In the genomic region with DNA sequence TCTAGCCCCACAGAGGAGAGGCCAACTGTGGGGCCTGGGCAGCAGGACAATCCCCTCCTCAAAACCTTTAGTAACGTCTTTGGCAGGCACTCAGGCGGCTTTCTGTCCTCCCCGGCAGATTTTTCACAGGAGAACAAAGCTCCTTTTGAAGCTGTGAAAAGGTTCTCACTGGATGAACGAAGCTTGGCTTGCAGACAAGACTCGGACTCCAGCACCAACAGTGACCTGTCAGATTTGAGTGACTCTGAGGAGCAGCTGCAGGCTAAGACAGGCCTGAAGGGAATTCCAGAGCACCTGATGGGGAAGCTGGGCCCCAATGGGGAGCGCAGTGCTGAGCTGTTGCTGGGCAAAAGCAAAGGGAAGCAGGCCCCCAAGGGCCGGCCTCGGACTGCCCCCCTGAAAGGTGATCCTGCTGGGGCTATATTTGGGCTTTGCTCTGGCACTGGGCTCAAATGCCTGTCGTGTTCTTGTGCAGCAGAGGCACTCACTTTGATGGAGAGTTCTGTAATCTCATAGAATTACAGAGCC, we compare ENCODE assay signal across 16 cellular contexts. TPM values are rescaled to one million over a fixed set of nuclear protein-coding genes. Genes with fewer than 3 reads are reported as not detected.
DNase-seq lines count a peak whose midpoint lies in the region; ATAC-seq and TF ChIP-seq lines count a peak whose summit lies in the region.
"Had no signal": no experiment of that assay in that cellular context is flagged by ENCODE, and none has a peak within 500 bp of the region (broad histone marks: within the 10 kb centered on the region; RNA-seq: fewer than 3 reads in every experiment).

No MANE protein-coding gene starts in this region.

- H3K27ac Mint-ChIP-seq in neural progenitor cell, result no peak overlapping the region
- no peak overlapping the region for H3K27ac Mint-ChIP-seq in stimulated activated naive B cell treated with anti-CD40 and anti-IgM and Interleukin-4, amounts not matched to agents 10 μg/mL and 1 μg/mL and 100 μg/mL, for 72 hours

- H3K4me3 ChIP-seq in heart left ventricle (peak overlapping the region in 2 of 12 donors; percentile 18 to 26), neural progenitor cell (no peak overlapping the region), testis (no peak overlapping the region)
- H3K4me3 ChIP-seq: adrenal gland, BLaER1, spleen, tibial artery had no signal

- no peak overlapping the region for H3K4me3 Mint-ChIP-seq in neural progenitor cell
- no peak overlapping the region for H3K4me3 Mint-ChIP-seq in stimulated activated naive B cell treated with anti-CD40 and anti-IgM and Interleukin-4, amounts not matched to agents 10 μg/mL and 1 μg/mL and 100 μg/mL, for 72 hours

- no peak overlapping the region for H2AFZ ChIP-seq in neural progenitor cell (replicated peaks)

- no peaks in the 10 kb centered on the region for H4K20me1 ChIP-seq in neural progenitor cell (ENCODE audit: low read depth)

- WGBS in heart left ventricle, 4 donors, result 39 to 58% (median 51%) methylated on average over 7 to 9 of the region's 9 CpGs
- WGBS in testis, 2 donors, result 69 to 77% methylated on average over 5 to 9 of the region's 9 CpGs

- no peaks in the 10 kb centered on the region for H3K9me3 Mint-ChIP-seq in neural progenitor cell
- no peaks in the 10 kb centered on the region for H3K9me3 Mint-ChIP-seq in stimulated activated naive B cell treated with anti-CD40 and anti-IgM and Interleukin-4, amounts not matched to agents 10 μg/mL and 1 μg/mL and 100 μg/mL, for 72 hours

- TF ChIP-seq CTCF in heart left ventricle (IDR thresholded peaks at IDR 0.05) (no peak), neural progenitor cell (IDR thresholded peaks at IDR 0.05) (no peak), testis (IDR thresholded peaks at IDR 0.05) (no peak)

- H3K36me3 ChIP-seq in heart left ventricle (peaks cover 0 to 97% (median 87%) of the 10 kb centered on the region in 9 donors), neural progenitor cell (peaks cover 12% of the 10 kb centered on the region), testis (ENCODE audit: low read depth, missing control alignments) (no peaks in the 10 kb centered on the region)

- TF ChIP-seq POLR2A in heart left ventricle (IDR thresholded peaks at IDR 0.05) (no peak), testis (IDR thresholded peaks at IDR 0.05) (no peak)

- H3F3A ChIP-seq in neural progenitor cell (ENCODE audit: low read depth), result no peaks in the 10 kb centered on the region

- H3K36me3 Mint-ChIP-seq in neural progenitor cell, result peaks cover 35% of the 10 kb centered on the region
- peaks cover 40 to 54% of the 10 kb centered on the region in 2 donors for H3K36me3 Mint-ChIP-seq in stimulated activated naive B cell treated with anti-CD40 and anti-IgM and Interleukin-4, amounts not matched to agents 10 μg/mL and 1 μg/mL and 100 μg/mL, for 72 hours

- intact Hi-C loops in heart left ventricle (cut with DNase I), result loop anchor here in 1 of 10 donors (10.0 kb wide), 1 partner anchor 167 kb away; no protein-coding TSS in a partner anchor
- intact Hi-C loops in testis (cut with DNase I; ENCODE audit: low total_unique reads), result no loop called here

- H3K27ac ChIP-seq in caudate nucleus (ENCODE audit: low read depth, low read length), result peak overlapping the region; percentile 88
- H3K27ac ChIP-seq in heart left ventricle, result peak overlapping the region; percentile 52 to 93 (median 74)
- peak overlapping the region; percentile 74 for H3K27ac ChIP-seq in neural progenitor cell
- H3K27ac ChIP-seq in testis, result peak overlapping the region; percentile 0 to 1
- H3K27ac ChIP-seq: adrenal gland, BLaER1, epithelial cell of prostate, spleen, tibial artery had no signal

- H3K27me3 Mint-ChIP-seq in neural progenitor cell (ENCODE audit: insufficient read depth, low read depth), result no peaks in the 10 kb centered on the region
- H3K27me3 Mint-ChIP-seq in stimulated activated naive B cell treated with anti-CD40 and anti-IgM and Interleukin-4, amounts not matched to agents 10 μg/mL and 1 μg/mL and 100 μg/mL, for 72 hours, result no peaks in the 10 kb centered on the region

- H3K27me3 ChIP-seq in heart left ventricle (no peaks in the 10 kb centered on the region), neural progenitor cell (no peaks in the 10 kb centered on the region), testis (no peaks in the 10 kb centered on the region)
- H3K27me3 ChIP-seq: adrenal gland, BLaER1, spleen, tibial artery had no signal

- no peak overlapping the region for H3K9ac ChIP-seq in neural progenitor cell
- H3K9ac ChIP-seq: BLaER1 had no signal

- H3K79me2 ChIP-seq in neural progenitor cell (ENCODE audit: low read depth), result no peaks in the 10 kb centered on the region

- H3K4me1 ChIP-seq in heart left ventricle (peaks cover 0 to 33% (median 6%) of the 10 kb centered on the region in 12 donors), neural progenitor cell (no peaks in the 10 kb centered on the region), testis (peaks cover 8% of the 10 kb centered on the region)
- H3K4me1 ChIP-seq: adrenal gland, BLaER1, spleen had no signal

- DNase-seq in caudate nucleus (lab: John Stamatoyannopoulos, UW) (peak in 52 of 61 donors; percentile 5 to 83 (median 37)), heart left ventricle (peak; percentile 64 to 79 (median 65)), neural progenitor cell (ENCODE audit: low spot score) (peak; percentile 37), testis (peak; percentile 82), iPS-NIHi7 (ENCODE audit: extremely low spot score) (no peak)
- no peak for DNase-seq in stimulated activated naive B cell treated with anti-CD40 and anti-IgM and Interleukin-4, amounts not matched to agents 10 μg/mL and 1 μg/mL and 100 μg/mL, for 72 hours
- DNase-seq in stimulated activated naive CD4-positive, alpha-beta T cell treated with Interleukin-2 at 50 U/mL for 16 hours (lab: John Stamatoyannopoulos, UW), result no peak
- DNase-seq: activated CD4-positive, CD25-positive, alpha-beta regulatory T cell; adrenal gland; cortex of kidney; NCI-H2029; NCI-H524; spleen; tibial artery had no signal

- H3K4me2 ChIP-seq in neural progenitor cell, result no peak overlapping the region
- H3K4me2 ChIP-seq: BLaER1 had no signal

- no peaks in the 10 kb centered on the region for H3K9me3 ChIP-seq in heart left ventricle
- no peaks in the 10 kb centered on the region for H3K9me3 ChIP-seq in neural progenitor cell (ENCODE audit: low read depth)
- H3K9me3 ChIP-seq in testis, result no peaks in the 10 kb centered on the region
- H3K9me3 ChIP-seq: adrenal gland, BLaER1, spleen, tibial artery had no signal

- ATAC-seq in heart left ventricle, result peak; percentile 95 to 98 (median 96)
- ATAC-seq in stimulated activated naive B cell treated with anti-CD40 and anti-IgM and Interleukin-4, amounts not matched to agents 10 μg/mL and 1 μg/mL and 100 μg/mL, for 72 hours (replicated peaks), result no peak

- no peaks in the 10 kb centered on the region for H3K4me1 Mint-ChIP-seq in neural progenitor cell
- H3K4me1 Mint-ChIP-seq in stimulated activated naive B cell treated with anti-CD40 and anti-IgM and Interleukin-4, amounts not matched to agents 10 μg/mL and 1 μg/mL and 100 μg/mL, for 72 hours, result no peaks in the 10 kb centered on the region

RNA-seq across cellular contexts. Expression of a gene that starts 39.4 kb away (rescaled TPM):
- total RNA-seq in heart left ventricle (10 to 100 TPM; 31.9 to 65.1 (median 52.6) TPM), neural progenitor cell (ENCODE audit: low replicate concordance) (130 and 136 TPM in 2 replicates), testis (10 to 100 TPM; 81.1 to 85.3 TPM)
- polyA plus RNA-seq in heart left ventricle (10 to 100 TPM; 17.0 to 18.2 TPM), testis (ENCODE audit: insufficient read depth, low read depth, low replicate concordance) (61.8 TPM)

RNA-seq across cellular contexts. Expression of a gene that starts 46.9 kb away (rescaled TPM):
- total RNA-seq in heart left ventricle (10 to 100 TPM in 3 of 9 donors, 1 to 10 TPM in 6; 1.6 to 11.2 (median 6.2) TPM), neural progenitor cell (ENCODE audit: low replicate concordance) (17.4 and 56.3 TPM in 2 replicates), testis (10 to 100 TPM; 15.7 to 18.3 TPM)
- polyA plus RNA-seq in heart left ventricle (1 to 10 TPM; 2.8 to 3.9 TPM), testis (ENCODE audit: insufficient read depth, low read depth, low replicate concordance) (13.5 TPM)

RNA-seq across cellular contexts. Expression of a gene that starts 53.9 kb away (rescaled TPM):
- 10 to 100 TPM; 21.5 to 41.0 (median 26.2) TPM for total RNA-seq in heart left ventricle
- polyA plus RNA-seq in heart left ventricle, result 10 to 100 TPM; 15.0 to 18.3 TPM
- 68.0 and 72.5 TPM in 2 replicates for total RNA-seq in neural progenitor cell (ENCODE audit: low replicate concordance)
- 100 to 1,000 TPM; 107 to 152 TPM for total RNA-seq in testis
- 125 TPM for polyA plus RNA-seq in testis (ENCODE audit: insufficient read depth, low read depth, low replicate concordance)

Comparison
In these comparisons a context has a peak if more than half of its experiments do, and no peak if none do; other contexts are left out.
1. DNase-seq: peak in caudate nucleus (52 of 61), heart left ventricle (5 of 5), neural progenitor cell (single experiment) and testis (single experiment); none in stimulated activated naive B cell treated with anti-CD40 and anti-IgM and Interleukin-4, amounts not matched to agents 10 μg/mL and 1 μg/mL and 100 μg/mL, for 72 hours (single experiment), stimulated activated naive CD4-positive, alpha-beta T cell treated with Interleukin-2 at 50 U/mL for 16 hours (single experiment) and iPS-NIHi7 (single experiment).
2. H3K27ac ChIP-seq: peak in every context shown above with its lines; median percentile 88 in caudate nucleus; 74 in neural progenitor cell; 74 in heart left ventricle; 0 in testis.
3. ATAC-seq: peak in heart left ventricle (4 of 4); none in stimulated activated naive B cell treated with anti-CD40 and anti-IgM and Interleukin-4, amounts not matched to agents 10 μg/mL and 1 μg/mL and 100 μg/mL, for 72 hours (0 of 2).